In genomic region chr6:28825732-28826293, GRCh38 we compare ENCODE assay signal across 2 cellular contexts.
TF ChIP-seq lines count a peak whose summit lies in the region.

No MANE protein-coding gene starts in this region.

TF ChIP-seq in A549, 52 proteins besides CTCF, POLR2A, EP300 and RAD21:
- TF ChIP-seq RARB (CRISPR knock-in tag; IDR thresholded peaks at IDR 0.05) (no peak), RNF2 (IDR thresholded peaks at IDR 0.05; ENCODE audit: borderline replicate concordance, low read depth) (peak; percentile 76; the same call in 1 of the 2 replicates)
TF ChIP-seq in A549: peak in this region for 1.

TF ChIP-seq in H1, 55 proteins besides CTCF, POLR2A, EP300 and RAD21 (continued from another document):
- TF ChIP-seq NANOG (IDR thresholded peaks at IDR 0.05; ENCODE audit: insufficient read depth, low read depth, low read length, poor library complexity, severe bottlenecking) (no peak), HDAC6 (IDR thresholded peaks at IDR 0.05; ENCODE audit: low read depth, low read length) (no peak), KDM1A (IDR thresholded peaks at IDR 0.05; ENCODE audit: borderline replicate concordance, low read length) (no peak), SUZ12 (IDR thresholded peaks at IDR 0.05; ENCODE audit: low read length) (peak; percentile 80), EZH2 (IDR thresholded peaks at IDR 0.05; ENCODE audit: low read depth, low read length, severe bottlenecking) (peak; percentile 88), RNF2 (IDR thresholded peaks at IDR 0.05; ENCODE audit: borderline replicate concordance, low read depth, low read length, missing control alignments, poor library complexity, severe bottlenecking) (no peak), POU5F1 (IDR thresholded peaks at IDR 0.05; ENCODE audit: low read depth, low read length) (no peak), TAF1 (IDR thresholded peaks at IDR 0.05; ENCODE audit: low read depth, low read length) (no peak), KDM4A (IDR thresholded peaks at IDR 0.05; ENCODE audit: low read depth, low read length, severe bottlenecking) (peak; percentile 46), JUN (IDR thresholded peaks at IDR 0.05; ENCODE audit: low read depth, low read length) (no peak), RFX5 (IDR thresholded peaks at IDR 0.05; ENCODE audit: borderline replicate concordance, low read depth, low read length) (no peak), ASH2L (IDR thresholded peaks at IDR 0.05; ENCODE audit: low read length) (no peak), ATF2 (IDR thresholded peaks at IDR 0.05; ENCODE audit: low read length) (no peak), GABPA (IDR thresholded peaks at IDR 0.05; ENCODE audit: borderline replicate concordance, insufficient read depth, low read length) (no peak), CHD2 (IDR thresholded peaks at IDR 0.05; ENCODE audit: low read length) (no peak), CHD1 (IDR thresholded peaks at IDR 0.05; ENCODE audit: low read depth, low read length) (no peak), GTF2F1 (IDR thresholded peaks at IDR 0.05; ENCODE audit: borderline replicate concordance, low read depth, low read length) (no peak), NRF1 (IDR thresholded peaks at IDR 0.05; ENCODE audit: low read depth, low read length) (no peak), BRCA1 (IDR thresholded peaks at IDR 0.05; ENCODE audit: low read depth, low read length) (no peak), USF2 (IDR thresholded peaks at IDR 0.05; ENCODE audit: low read length) (no peak), CEBPB (IDR thresholded peaks at IDR 0.05; ENCODE audit: low read depth, low read length) (no peak)
